Comparison of ENCODE assay signal across 13 cellular contexts in genomic region chr2:207226671-207227061, GRCh38.
DNase-seq lines count a peak whose midpoint lies in the region; ATAC-seq, FAIRE-seq and TF ChIP-seq lines count a peak whose summit lies in the region.
"Had no signal": no experiment of that assay in that cellular context is flagged by ENCODE, and none has a peak within 500 bp of the region (broad histone marks: within the 10 kb centered on the region; RNA-seq: fewer than 3 reads in every experiment).

No MANE protein-coding gene starts in this region.

- FAIRE-seq in HepG2 (lab: Jason Lieb, UNC), result no peak
- FAIRE-seq: A549 had no signal

- peaks cover 8% of the 10 kb centered on the region for H3K9me3 Mint-ChIP-seq in activated CD4-positive, alpha-beta T cell treated with anti-CD3 and anti-CD28 coated beads, Interleukin-2, amount 10 ng/mL, durations not matched to agents 24 days and 14 days
- H3K9me3 Mint-ChIP-seq in mesothelial cell of epicardium, result no peaks in the 10 kb centered on the region
- H3K9me3 Mint-ChIP-seq: natural killer cell had no signal

- in situ Hi-C loops in HepG2 (cut with HindIII; ENCODE audit: extremely low pct_ligation_motif_present, low pct_unique_long_range_greater_than_20kb), result no loop called here

- peak overlapping the region; percentile 54 for H3K27ac Mint-ChIP-seq in activated CD4-positive, alpha-beta T cell treated with anti-CD3 and anti-CD28 coated beads, Interleukin-2, amount 10 ng/mL, durations not matched to agents 24 days and 14 days
- H3K27ac Mint-ChIP-seq in mesothelial cell of epicardium, result no peak overlapping the region
- H3K27ac Mint-ChIP-seq: natural killer cell had no signal

- H3K36me3 Mint-ChIP-seq in activated CD4-positive, alpha-beta T cell treated with anti-CD3 and anti-CD28 coated beads, Interleukin-2, amount 10 ng/mL, durations not matched to agents 24 days and 14 days (ENCODE audit: low read depth), result no peaks in the 10 kb centered on the region
- no peaks in the 10 kb centered on the region for H3K36me3 Mint-ChIP-seq in mesothelial cell of epicardium
- H3K36me3 Mint-ChIP-seq: natural killer cell had no signal

- ATAC-seq in thoracic aorta (ENCODE audit: insufficient number of reproducible peaks, low FRiP score, low read depth), result no peak
- ATAC-seq in HepG2, result no peak
- no peak for ATAC-seq in HG03565 (IDR thresholded peaks at IDR 0.05; ENCODE audit: unreplicated experiment)
- ATAC-seq: A549, natural killer cell had no signal

- H2AFZ ChIP-seq in HepG2 (ENCODE audit: low read length), result no peak overlapping the region

- CTCF ChIA-PET in HepG2 (lab: Yijun Ruan, JAX; ENCODE audit: low intra/inter-chr PET ratio, low total read pairs), result no interaction called here

- WGBS in HepG2 (ENCODE audit: low lambda C conversion rate), result 44% methylated on average over 4 of the region's 4 CpGs

- H3K4me2 ChIP-seq in HepG2 (ENCODE audit: low read depth, low read length), result no peak overlapping the region
- H3K4me2 ChIP-seq: A549 had no signal

- peaks cover 4 to 32% of the 10 kb centered on the region in 2 donors for H3K4me1 ChIP-seq in thoracic aorta (ENCODE audit: control insufficient read depth in 1 of 2, low read depth in 2 of 2)
- no peaks in the 10 kb centered on the region for H3K4me1 ChIP-seq in HepG2 (ENCODE audit: insufficient read depth, low read length)
- H3K4me1 ChIP-seq in BE2C, result peaks cover 12% of the 10 kb centered on the region; the same call in 1 of the 2 replicates

- TF ChIP-seq CTCF in mesothelial cell of epicardium (IDR thresholded peaks at IDR 0.05; ENCODE audit: unreplicated experiment), result no peak
- no peak for TF ChIP-seq CTCF in thoracic aorta (IDR thresholded peaks at IDR 0.05)
- TF ChIP-seq CTCF in HepG2 (CRISPR knock-in tag; IDR thresholded peaks at IDR 0.05), result no peak
- TF ChIP-seq CTCF in BE2C (IDR thresholded peaks at IDR 0.05; ENCODE audit: low read depth, low read length), result no peak

- intact Hi-C loops in activated CD4-positive, alpha-beta T cell treated with anti-CD3 and anti-CD28 coated beads, Interleukin-2, amount 10 ng/mL, durations not matched to agents 24 days and 14 days (cut with micrococcal nuclease), result loop anchor here (10.0 kb wide), 1 partner anchor 432 kb away; no protein-coding TSS in a partner anchor
- intact Hi-C loops in HepG2 (cut with micrococcal nuclease; ENCODE audit: unreplicated experiment), result no loop called here

- H3K9me3 ChIP-seq in thoracic aorta, result no peaks in the 10 kb centered on the region
- no peaks in the 10 kb centered on the region for H3K9me3 ChIP-seq in HepG2 (ENCODE audit: low read length)
- no peaks in the 10 kb centered on the region for H3K9me3 ChIP-seq in BE2C
- H3K9me3 ChIP-seq: A549, Peyer's patch had no signal

- H3K4me3 Mint-ChIP-seq in activated CD4-positive, alpha-beta T cell treated with anti-CD3 and anti-CD28 coated beads, Interleukin-2, amount 10 ng/mL, durations not matched to agents 24 days and 14 days, result no peak overlapping the region
- H3K4me3 Mint-ChIP-seq in mesothelial cell of epicardium, result peak overlapping the region; percentile 40
- H3K4me3 Mint-ChIP-seq: natural killer cell had no signal

- peak overlapping the region; percentile 42 for H3K4me3 ChIP-seq in thoracic aorta
- no peak overlapping the region for H3K4me3 ChIP-seq in HepG2 (replicated peaks in 1 of 3; ENCODE audit: insufficient read depth in 1 of 3, low read depth in 2 of 3, low read length in 3 of 3)
- H3K4me3 ChIP-seq in BE2C (ENCODE audit: low read depth, low read length), result no peak overlapping the region
- H3K4me3 ChIP-seq: A549, Peyer's patch had no signal

- peak overlapping the region; percentile 59 for H3K27ac ChIP-seq in caudate nucleus (ENCODE audit: low read depth, low read length)
- H3K27ac ChIP-seq in thoracic aorta, result peak overlapping the region; percentile 1 to 37
- no peak overlapping the region for H3K27ac ChIP-seq in HepG2 (ENCODE audit: extremely low read length, insufficient read depth, low read length)
- H3K27ac ChIP-seq: A549 had no signal

- no TSS peak for BruUV-seq in HepG2 (replicated peaks; lab: Mats Ljungman, UMichigan)

- H3K9ac ChIP-seq in HepG2 (ENCODE audit: insufficient read depth, low read depth, low read length), result no peak overlapping the region

- H4K20me1 ChIP-seq in HepG2 (ENCODE audit: insufficient read depth, low read length), result no peaks in the 10 kb centered on the region

- no peak for TF ChIP-seq RAD21 in HepG2 (CRISPR knock-in tag; IDR thresholded peaks at IDR 0.05)

- H3K4me1 Mint-ChIP-seq in activated CD4-positive, alpha-beta T cell treated with anti-CD3 and anti-CD28 coated beads, Interleukin-2, amount 10 ng/mL, durations not matched to agents 24 days and 14 days, result peaks cover 49% of the 10 kb centered on the region
- H3K4me1 Mint-ChIP-seq in mesothelial cell of epicardium, result peaks cover 9% of the 10 kb centered on the region

- TF ChIP-seq POLR2A in HepG2 (IDR thresholded peaks at IDR 0.05; ENCODE audit: insufficient read depth in 1 of 2, low read depth in 2 of 2, low read length in 2 of 2), result no peak

- no peaks in the 10 kb centered on the region for H3K27me3 Mint-ChIP-seq in activated CD4-positive, alpha-beta T cell treated with anti-CD3 and anti-CD28 coated beads, Interleukin-2, amount 10 ng/mL, durations not matched to agents 24 days and 14 days
- H3K27me3 Mint-ChIP-seq in mesothelial cell of epicardium (ENCODE audit: low read depth), result peaks cover 24% of the 10 kb centered on the region

- DNase-seq in activated CD4-positive, alpha-beta T cell treated with anti-CD3 and anti-CD28 coated beads, Interleukin-2, amount 10 ng/mL, durations not matched to agents 24 days and 14 days, result no peak
- DNase-seq in activated CD4-positive, alpha-beta T cell treated with anti-CD3 and anti-CD28 coated beads, Interleukin-2, amount 50 U/mL, for 4 hours, result no peak
- DNase-seq in caudate nucleus (lab: John Stamatoyannopoulos, UW) (no peak), mesothelial cell of epicardium (ENCODE audit: low spot score in 2 of 2, unreplicated experiment in 2 of 2) (no peak), thoracic aorta (ENCODE audit: low spot score) (no peak), HepG2 (ENCODE audit: low spot score) (no peak), BE2C (no peak)
- DNase-seq: activated T-cell treated with anti-CD3 and anti-CD28 coated beads for 4 hours; natural killer cell; Peyer's patch; stimulated activated naive CD4-positive, alpha-beta T cell had no signal

- TF ChIP-seq EP300 in HepG2 (IDR thresholded peaks at IDR 0.05; ENCODE audit: low read depth in 2 of 2, low read length in 2 of 2), result no peak
- no peak for TF ChIP-seq EP300 in HepG2 (CRISPR knock-in tag; IDR thresholded peaks at IDR 0.05; ENCODE audit: borderline replicate concordance)

- POLR2A ChIA-PET in HepG2 (lab: Yijun Ruan, JAX), result no interaction called here

- H3K27me3 ChIP-seq in thoracic aorta (replicated peaks; ENCODE audit: insufficient read depth) (no peaks in the 10 kb centered on the region), HepG2 (ENCODE audit: control insufficient read depth in 1 of 2, insufficient read depth in 2 of 2, low read length in 2 of 2) (no peaks in the 10 kb centered on the region; a peak in 1 of 5 replicates), BE2C (no peaks in the 10 kb centered on the region)
- H3K27me3 ChIP-seq: Peyer's patch had no signal

- no peaks in the 10 kb centered on the region for H3K79me2 ChIP-seq in HepG2 (ENCODE audit: insufficient read depth, low read length)

- H3K36me3 ChIP-seq in thoracic aorta (no peaks in the 10 kb centered on the region), HepG2 (replicated peaks in 1 of 2; ENCODE audit: control insufficient read depth in 1 of 2, insufficient read depth in 2 of 2, low read length in 2 of 2) (no peaks in the 10 kb centered on the region), BE2C (no peaks in the 10 kb centered on the region)
- H3K36me3 ChIP-seq: Peyer's patch had no signal

TF ChIP-seq in HepG2, 621 proteins besides CTCF, POLR2A, EP300 and RAD21 (continues in another document):
- TF ChIP-seq NR2F1 (CRISPR knock-in tag; IDR thresholded peaks at IDR 0.05) (no peak), BCLAF1 (IDR thresholded peaks at IDR 0.05) (no peak), ZZZ3 (CRISPR knock-in tag; IDR thresholded peaks at IDR 0.05; ENCODE audit: borderline replicate concordance) (no peak), NFYB (CRISPR knock-in tag; IDR thresholded peaks at IDR 0.05) (no peak), U2AF1 (optimal IDR thresholded peaks at IDR 0.05; ENCODE audit: low read depth, low read length) (no peak), ZNF777 (CRISPR knock-in tag; IDR thresholded peaks at IDR 0.05) (no peak)
